In genomic region chr15:81323944-81324881, GRCh38 we compare ENCODE assay signal across 1 cellular context.
TF ChIP-seq lines count a peak whose summit lies in the region.

STARD5 (minus strand) TSS chr15:81324141; CDS start chr15:81324099, 42 bp downstream.

TF ChIP-seq in HepG2, 621 proteins besides CTCF, POLR2A, EP300 and RAD21 (continued from another document and continues in another):
- TF ChIP-seq ZBTB49 (CRISPR knock-in tag; IDR thresholded peaks at IDR 0.05; ENCODE audit: borderline replicate concordance) (peak; percentile 44; the same call in 1 of the 2 replicates), MLXIP (CRISPR knock-in tag; IDR thresholded peaks at IDR 0.05; ENCODE audit: borderline replicate concordance) (no peak), THAP11 (CRISPR knock-in tag; IDR thresholded peaks at IDR 0.05) (peak; percentile 46), STAT6 (CRISPR knock-in tag; IDR thresholded peaks at IDR 0.05; ENCODE audit: borderline replicate concordance) (no peak), BRD4 (CRISPR knock-in tag; IDR thresholded peaks at IDR 0.05) (no peak), TIGD3 (CRISPR knock-in tag; IDR thresholded peaks at IDR 0.05; ENCODE audit: borderline replicate concordance) (no peak), STAT5B (CRISPR knock-in tag; IDR thresholded peaks at IDR 0.05) (no peak), HNF4G (IDR thresholded peaks at IDR 0.05; ENCODE audit: borderline replicate concordance, low read depth, low read length) (0 out of 2 replicates have a peak, but pooled peaks have one; percentile 19), HNF4G (CRISPR knock-in tag; IDR thresholded peaks at IDR 0.05; ENCODE audit: borderline replicate concordance, low read depth) (no peak), REST (IDR thresholded peaks at IDR 0.05; ENCODE audit: borderline replicate concordance in 1 of 2, low read depth in 1 of 2, low read length in 2 of 2) (peak in 1 of 2 experiments; percentile 44; a peak in 1 of 4 replicates), ZNF563 (CRISPR knock-in tag; IDR thresholded peaks at IDR 0.05) (peak; percentile 75; the same call in 1 of the 2 replicates), RARA (CRISPR knock-in tag; IDR thresholded peaks at IDR 0.05) (no peak), KLF16 (CRISPR knock-in tag; IDR thresholded peaks at IDR 0.05) (peak in 1 of 2 experiments; percentile 57; a peak in 1 of 4 replicates), ZNF782 (CRISPR knock-in tag; IDR thresholded peaks at IDR 0.05; ENCODE audit: borderline replicate concordance) (no peak), ZNF317 (CRISPR knock-in tag; IDR thresholded peaks at IDR 0.05) (peak; percentile 50; the same call in 1 of the 2 replicates), NONO (IDR thresholded peaks at IDR 0.05) (no peak), NONO (CRISPR knock-in tag; conservative IDR thresholded peaks at IDR 0.05) (peak; percentile 63), ZNF747 (CRISPR knock-in tag; IDR thresholded peaks at IDR 0.05; ENCODE audit: borderline replicate concordance) (no peak), ZMYM3 (CRISPR knock-in tag; IDR thresholded peaks at IDR 0.05) (0 out of 2 replicates have a peak, but pooled peaks have one; percentile 40), TAF1 (CRISPR knock-in tag; IDR thresholded peaks at IDR 0.05) (peak; percentile 97), CREB3 (CRISPR knock-in tag; IDR thresholded peaks at IDR 0.05) (no peak), ETS1 (CRISPR knock-in tag; IDR thresholded peaks at IDR 0.05) (no peak), RAD51 (IDR thresholded peaks at IDR 0.05; ENCODE audit: borderline replicate concordance) (no peak), ZNF83 (CRISPR knock-in tag; IDR thresholded peaks at IDR 0.05; ENCODE audit: borderline replicate concordance) (0 out of 2 replicates have a peak, but pooled peaks have one; percentile 58), HHEX (CRISPR knock-in tag; IDR thresholded peaks at IDR 0.05) (no peak), POLR2AphosphoS5 (IDR thresholded peaks at IDR 0.05; ENCODE audit: low read depth, low read length) (peak; percentile 80), MBNL3 (CRISPR knock-in tag; conservative IDR thresholded peaks at IDR 0.05) (no peak), ZNF766 (CRISPR knock-in tag; IDR thresholded peaks at IDR 0.05; ENCODE audit: borderline replicate concordance) (0 out of 2 replicates have a peak, but pooled peaks have one; percentile 20), LRRFIP1 (CRISPR knock-in tag; conservative IDR thresholded peaks at IDR 0.05) (no peak), ARNT2 (CRISPR knock-in tag; IDR thresholded peaks at IDR 0.05; ENCODE audit: low read depth) (no peak), MED8 (CRISPR knock-in tag; IDR thresholded peaks at IDR 0.05; ENCODE audit: insufficient replicate concordance) (peak; percentile 32), ZNF230 (CRISPR knock-in tag; IDR thresholded peaks at IDR 0.05) (0 out of 2 replicates have a peak, but pooled peaks have one; percentile 54), ISL2 (CRISPR knock-in tag; IDR thresholded peaks at IDR 0.05) (0 out of 2 replicates have a peak, but pooled peaks have one; percentile 17), ZFP36L1 (CRISPR knock-in tag; IDR thresholded peaks at IDR 0.05) (peak; percentile 81), DZIP1 (CRISPR knock-in tag; IDR thresholded peaks at IDR 0.05) (no peak), ZMYM4 (CRISPR knock-in tag; IDR thresholded peaks at IDR 0.05) (peak; percentile 52; the same call in 1 of the 2 replicates), RBFOX2 (IDR thresholded peaks at IDR 0.05; ENCODE audit: low read depth, low read length) (peak; percentile 91), ZNF75D (CRISPR knock-in tag; IDR thresholded peaks at IDR 0.05; ENCODE audit: borderline replicate concordance) (no peak)
